ENCODE assay signal across 24 cellular contexts in the genomic region with DNA sequence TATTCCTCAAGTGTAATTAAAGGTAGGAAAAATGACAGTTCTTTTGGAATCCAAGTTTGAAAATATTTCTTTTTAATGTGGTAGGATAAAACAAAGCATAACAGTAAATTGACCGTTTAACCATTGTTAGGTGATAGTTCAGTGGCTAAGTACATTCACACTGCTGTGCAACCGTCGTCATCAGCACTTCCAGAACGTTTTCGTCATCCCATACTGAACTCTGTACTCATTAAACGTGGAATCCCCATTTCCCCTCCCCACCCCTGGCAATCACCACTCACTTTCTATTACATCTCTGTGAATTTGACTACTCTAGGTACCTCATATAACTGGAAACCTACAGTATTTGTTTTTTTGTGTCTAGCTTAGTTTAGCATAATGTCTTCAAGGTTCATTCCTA.
"Had no signal": no experiment of that assay in that cellular context is flagged by ENCODE, and none has a peak within 500 bp of the region (broad histone marks: within the 10 kb centered on the region; RNA-seq: fewer than 3 reads in every experiment).

No MANE protein-coding gene starts in this region.

- H3K36me3 ChIP-seq: adrenal gland, Peyer's patch, SJSA1 had no signal

- ATAC-seq: activated CD8-positive, alpha-beta T cell treated with anti-CD3 and anti-CD28 coated beads, Interleukin-2, amount 10 ng/mL, durations not matched to agents 7 days and 5 days; SK-N-SH treated with all-trans-retinoic acid at 6 μM for 48 hours had no signal

- H3K27ac ChIP-seq: adrenal gland, RWPE1, SJSA1 had no signal

- H3K27me3 ChIP-seq: adrenal gland, Peyer's patch, SJSA1 had no signal

- H3K9me3 ChIP-seq: adrenal gland, Peyer's patch, SJSA1 had no signal

- H3K4me1 ChIP-seq: adrenal gland, Peyer's patch, SJSA1 had no signal

- H3K4me3 ChIP-seq: adrenal gland, Peyer's patch, SJSA1 had no signal

- DNase-seq: activated CD4-positive, alpha-beta T cell treated with anti-CD3 and anti-CD28 coated beads for 48 hours; activated CD4-positive, alpha-beta T cell treated with anti-CD3 and anti-CD28 coated beads, Interleukin-2, amount 50 U/mL, for 4 hours; activated CD4-positive, CD25-positive, alpha-beta regulatory T cell treated with anti-CD3 and anti-CD28 coated beads, Interleukin-2, amount 50 U/mL, for 72 hours; activated CD8-positive, alpha-beta memory T cell treated with anti-CD3 and anti-CD28 coated beads, Interleukin-2, amount 50 U/mL, for 48 hours; activated CD8-positive, alpha-beta T cell treated with anti-CD3 and anti-CD28 coated beads, Interleukin-2, amount 10 ng/mL, durations not matched to agents 7 days and 5 days; activated naive CD4-positive, alpha-beta T cell treated with anti-CD3 and anti-CD28 coated beads, Interleukin-2, amount 50 U/mL, for 16 hours; activated naive CD8-positive, alpha-beta T cell treated with anti-CD3 and anti-CD28 coated beads, Interleukin-2, amount 10 ng/mL, durations not matched to agents 7 days and 5 days; activated T-cell treated with anti-CD3 and anti-CD28 coated beads, Interleukin-2, amount 50 U/mL, for 1 hour; adrenal gland; anterior cingulate cortex; Karpas-422; MM.1S; NCI-H1105; NCI-H1436; NCI-H1694 treated with DMSO at 0.1 percent for 48 hours; NCI-H2029 treated with DMSO at 0.1 percent for 48 hours; NCI-H345; NCI-H510A treated with DMSO at 0.1 percent for 48 hours; SHP77; SW 1271 had no signal
